Comparison of ENCODE assay signal across 8 cellular contexts in the genomic region with DNA sequence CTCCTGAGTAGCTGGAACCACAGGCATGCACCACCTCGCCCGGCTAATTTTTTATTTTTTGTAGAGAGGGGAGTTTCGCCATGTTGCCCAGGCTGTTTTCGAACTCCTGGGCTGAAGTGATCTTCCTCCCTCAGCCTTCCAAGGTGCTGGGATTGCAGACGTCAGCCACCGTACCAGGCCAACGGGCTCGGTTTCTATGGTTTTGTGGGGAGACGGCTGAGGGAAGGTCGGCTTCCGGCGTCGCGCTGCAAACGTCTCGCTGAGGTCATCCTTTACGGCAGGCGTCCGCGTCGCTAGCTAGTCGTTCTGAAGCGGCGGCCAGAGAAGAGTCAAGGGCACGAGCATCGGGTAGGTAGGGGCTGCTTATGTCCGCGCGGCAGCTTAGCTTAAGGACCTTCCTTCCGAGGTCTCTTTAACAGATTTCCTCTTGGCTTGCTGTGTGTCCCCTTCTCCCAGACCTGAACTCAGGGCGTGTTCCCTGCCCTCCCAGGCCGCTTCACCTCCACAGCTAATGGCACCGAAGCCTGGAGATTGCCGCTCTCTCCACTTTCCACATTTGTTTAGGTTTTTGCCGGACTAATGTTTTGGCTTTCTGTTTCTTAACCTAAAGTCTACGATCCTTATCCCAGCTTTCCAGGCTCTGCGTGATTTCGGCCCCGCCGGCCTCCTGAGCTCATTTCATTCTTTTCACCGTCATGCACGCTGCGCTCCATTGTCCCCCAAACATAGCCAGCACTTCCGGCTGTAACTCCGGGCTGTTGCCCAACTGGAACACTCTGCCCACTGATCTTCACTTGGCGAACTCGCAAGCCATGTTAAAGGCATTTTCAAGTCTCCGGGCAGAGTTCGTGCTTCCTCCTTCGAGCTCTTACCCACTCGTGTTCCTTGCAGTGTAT. TPM values are rescaled to one million over a fixed set of nuclear protein-coding genes. Genes with fewer than 3 reads are reported as not detected.
DNase-seq lines count a peak whose midpoint lies in the region; ATAC-seq and TF ChIP-seq lines count a peak whose summit lies in the region.

A gene (plus strand): TSS at position 300 of the 896 bp plus-strand sequence. CDS start 2,375 bp downstream, outside the sequence.

- H3K9me3 ChIP-seq in adipocyte (ENCODE audit: control insufficient read depth, low read length) (no peaks in the 10 kb centered on the region), trophoblast cell (ENCODE audit: insufficient read depth, low read depth, low read length) (no peaks in the 10 kb centered on the region), tibial nerve (no peaks in the 10 kb centered on the region)

- peak within 1 kb of the TSS; percentile 89 for H2AFZ ChIP-seq in trophoblast cell (ENCODE audit: insufficient read depth, low read length, poor library complexity)

- peak within 1 kb of the TSS; percentile 80 for H4K91ac ChIP-seq in trophoblast cell (ENCODE audit: low read depth, low read length)

- peaks cover 9% of the 10 kb centered on the region for H3K79me2 ChIP-seq in trophoblast cell (ENCODE audit: control insufficient read depth, insufficient read depth, low read length, poor library complexity)

- H2AK5ac ChIP-seq in trophoblast cell (ENCODE audit: low read length), result peak within 1 kb of the TSS; percentile 44

- TF ChIP-seq CTCF in GM10266 (IDR thresholded peaks at IDR 0.05; ENCODE audit: control insufficient read depth, insufficient read depth, low read depth, missing control alignments) (no peak), tibial nerve (IDR thresholded peaks at IDR 0.05) (no peak)

- peak within 1 kb of the TSS; percentile 99 for H3K9ac ChIP-seq in adipocyte (ENCODE audit: low read length)
- H3K9ac ChIP-seq in trophoblast cell (ENCODE audit: low read length), result peak within 1 kb of the TSS; percentile 92

- peaks cover 11% of the 10 kb centered on the region for H3K79me1 ChIP-seq in trophoblast cell (ENCODE audit: low read length)

- peak; percentile 74 to 82 for TF ChIP-seq POLR2A in tibial nerve (IDR thresholded peaks at IDR 0.05)

- H3K27ac ChIP-seq in trophoblast cell (ENCODE audit: low read depth, low read length) (peak within 1 kb of the TSS; percentile 65), tibial nerve (peak within 1 kb of the TSS; percentile 91 to 99 (median 93))

- intact Hi-C loops in cardiac septum (cut with DNase I), result loop anchor here (2.0 to 5.0 kb wide), 2 partner anchors 35 to 61 kb away; a partner anchor contains a TSS

- peak within 1 kb of the TSS; percentile 96 for H4K8ac ChIP-seq in trophoblast cell (ENCODE audit: low read depth, low read length)

- H3K4me3 ChIP-seq in adipocyte (ENCODE audit: low read length) (peak within 1 kb of the TSS; percentile 97), trophoblast cell (ENCODE audit: low read depth, low read length) (peak within 1 kb of the TSS; percentile 90), tibial nerve (peak within 1 kb of the TSS; percentile 47 to 88 (median 64))

- peak within 1 kb of the TSS; percentile 71 for H3K4ac ChIP-seq in trophoblast cell (ENCODE audit: low read depth, low read length)

- H3K36me3 ChIP-seq in adipocyte (ENCODE audit: control insufficient read depth, insufficient read depth, low read length, severe bottlenecking), result peaks cover 29% of the 10 kb centered on the region
- peaks cover 19 to 21% of the 10 kb centered on the region in 2 experiments for H3K36me3 ChIP-seq in trophoblast cell (ENCODE audit: control insufficient read depth in 1 of 2, insufficient read depth in 2 of 2, low read length in 2 of 2)
- peaks cover 2 to 28% (median 3%) of the 10 kb centered on the region in 3 donors for H3K36me3 ChIP-seq in tibial nerve

- peak within 1 kb of the TSS; percentile 81 for H3K14ac ChIP-seq in trophoblast cell (ENCODE audit: low read length)

- H3K4me2 ChIP-seq in trophoblast cell (ENCODE audit: low read length), result peak within 1 kb of the TSS; percentile 79

- H2BK12ac ChIP-seq in trophoblast cell (ENCODE audit: low read length), result no peak within 1 kb of the TSS

- DNase-seq in GM10266 (ENCODE audit: extremely low spot score) (peak; percentile 74), NCI-H1417 treated with DMSO at 0.1 percent for 48 hours (lab: John Stamatoyannopoulos, UW) (peak; percentile 55), T follicular helper cell (ENCODE audit: low read depth) (peak; percentile 73), adipocyte (ENCODE audit: low read depth) (peak; percentile 96), cardiac septum (ENCODE audit: low spot score) (peak; percentile 94), trophoblast cell (peak; percentile 87 to 89), tibial nerve (ENCODE audit: low spot score in 2 of 2) (peak; percentile 76 to 78)

- H2BK5ac ChIP-seq in trophoblast cell (ENCODE audit: low read depth, low read length, poor library complexity), result peak within 1 kb of the TSS; percentile 9

- peak within 1 kb of the TSS; percentile 59 for H4K12ac ChIP-seq in trophoblast cell (ENCODE audit: low read depth, low read length)

- no CpG with 5 or more reads among the region's 51 CpGs for WGBS in trophoblast cell (ENCODE audit: extremely low coverage, insufficient coverage, insufficient read length)
- 0 to 1% methylated on average over 48 to 51 of the region's 51 CpGs for WGBS in tibial nerve, 2 donors

- ATAC-seq in HG02759 (IDR thresholded peaks at IDR 0.05; ENCODE audit: unreplicated experiment), result peak; percentile 82

- no peaks in the 10 kb centered on the region for H3K27me3 ChIP-seq in adipocyte (replicated peaks; ENCODE audit: control insufficient read depth, insufficient read depth, low read length)
- H3K27me3 ChIP-seq in trophoblast cell (ENCODE audit: insufficient read depth, low read length), result no peaks in the 10 kb centered on the region
- H3K27me3 ChIP-seq in tibial nerve, result no peaks in the 10 kb centered on the region

- H3K23ac ChIP-seq in trophoblast cell (ENCODE audit: low read length), result peak within 1 kb of the TSS; percentile 3

- H3K4me1 ChIP-seq in adipocyte (ENCODE audit: control insufficient read depth, insufficient read depth, low read length) (peaks cover 23% of the 10 kb centered on the region), trophoblast cell (ENCODE audit: control insufficient read depth in 1 of 2, insufficient read depth in 2 of 2, low read length in 2 of 2) (peaks cover 0 to 4% of the 10 kb centered on the region in 2 experiments), tibial nerve (peaks cover 0 to 37% (median 7%) of the 10 kb centered on the region in 4 donors)

- peak within 1 kb of the TSS; percentile 73 for H3K18ac ChIP-seq in trophoblast cell (ENCODE audit: low read length)

- H2BK120ac ChIP-seq in trophoblast cell (ENCODE audit: insufficient read depth, low read length, poor library complexity), result peak within 1 kb of the TSS; percentile 30

- TF ChIP-seq EP300 in tibial nerve (IDR thresholded peaks at IDR 0.05), result peak in 1 of 2 donors; percentile 92

RNA-seq across cellular contexts. Expression of the gene that starts here (rescaled TPM):
- total RNA-seq in cardiac septum (519 TPM), tibial nerve (100 to 1,000 TPM; 281 to 424 (median 345) TPM)
- 502 and 551 TPM in 2 replicates for polyA plus RNA-seq in trophoblast cell (2013)

Comparison
In these comparisons a context has a peak if more than half of its experiments do, and no peak if none do; other contexts are left out.
1. Peak in every context shown above with its lines: DNase-seq, ATAC-seq, H3K4me3 ChIP-seq and H3K27ac ChIP-seq.